In the genomic region with DNA sequence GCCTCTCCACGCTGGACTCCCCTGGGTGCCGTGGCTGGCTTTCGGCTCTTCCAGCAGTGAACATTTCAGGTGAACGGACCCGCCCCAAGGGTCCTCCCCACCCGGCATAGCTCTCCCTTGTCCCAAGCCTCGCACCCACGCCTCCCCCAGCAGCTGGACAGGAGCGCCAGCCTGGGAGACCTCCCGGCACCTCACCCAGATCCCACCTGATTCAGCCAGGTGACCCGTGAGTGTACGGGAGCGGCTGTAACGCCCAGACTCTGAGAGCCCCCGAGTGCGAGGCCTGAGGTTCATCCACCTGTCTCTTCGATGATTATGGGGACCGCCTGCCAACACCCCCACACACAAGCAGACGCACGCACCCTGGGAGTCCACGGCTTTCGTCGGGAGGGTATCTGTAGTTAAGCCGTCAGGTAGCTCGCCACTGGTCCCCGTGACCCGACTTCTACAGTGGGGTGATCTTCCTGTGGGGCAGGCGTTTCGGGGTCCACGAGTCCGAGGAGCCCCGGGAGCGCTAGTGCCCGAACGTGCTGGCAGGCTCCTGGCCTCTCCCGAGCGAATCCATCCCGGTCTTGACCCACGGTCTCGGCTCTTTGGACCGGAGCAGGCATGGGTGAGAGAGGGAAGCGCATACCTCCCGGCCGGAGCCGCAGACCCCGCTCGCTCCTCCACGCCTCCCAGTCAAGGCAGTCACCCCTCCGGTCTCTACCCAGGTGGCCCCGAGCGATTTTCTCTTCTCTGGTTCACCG, we compare ENCODE assay signal across 9 cellular contexts. TPM values are rescaled to one million over a fixed set of nuclear protein-coding genes. Genes with fewer than 3 reads are reported as not detected.
DNase-seq lines count a peak whose midpoint lies in the region; ATAC-seq, FAIRE-seq and TF ChIP-seq lines count a peak whose summit lies in the region.
"Had no signal": no experiment of that assay in that cellular context is flagged by ENCODE, and none has a peak within 500 bp of the region (broad histone marks: within the 10 kb centered on the region; RNA-seq: fewer than 3 reads in every experiment).

No MANE protein-coding gene starts in this region.

- no peak for TF ChIP-seq RAD21 in H1 (IDR thresholded peaks at IDR 0.05 in 1 of 2, conservative IDR thresholded peaks at IDR 0.05 in 1 of 2; ENCODE audit: low read depth in 2 of 2, low read length in 2 of 2)

- H3K79me1 ChIP-seq in H1 (ENCODE audit: low read depth, low read length) = no peaks in the 10 kb centered on the region

- H2AK5ac ChIP-seq in H1 (ENCODE audit: low read depth, low read length) = no peak overlapping the region

- peak overlapping the region; percentile 92 for H3K4me3 Mint-ChIP-seq in T-helper 17 cell

- H2BK5ac ChIP-seq in H1 (ENCODE audit: low read depth, low read length) = no peak overlapping the region

- H3K36me3 Mint-ChIP-seq in T-helper 17 cell (ENCODE audit: low read depth) = peaks cover 2% of the 10 kb centered on the region

- H3K4me1 ChIP-seq in H1 (replicated peaks in 1 of 4; ENCODE audit: control insufficient read depth in 3 of 4, insufficient read depth in 4 of 4, low read length in 3 of 4) (peaks cover 0 to 11% (median 4%) of the 10 kb centered on the region in 4 experiments; a peak in 5 of 7 replicates), osteoblast (ENCODE audit: insufficient read depth, low read length) (peaks cover 24% of the 10 kb centered on the region)

- no peaks in the 10 kb centered on the region for H3K79me2 ChIP-seq in H1 (ENCODE audit: control insufficient read depth in 1 of 2, insufficient read depth in 2 of 2, low read length in 2 of 2)
- no peaks in the 10 kb centered on the region for H3K79me2 ChIP-seq in osteoblast (ENCODE audit: insufficient read depth, low read length)

- no peak overlapping the region for H3K9ac ChIP-seq in H1 (replicated peaks in 1 of 4; ENCODE audit: extremely low read depth in 1 of 4, low read depth in 3 of 4, low read length in 3 of 4)

- CTCF ChIA-PET in H1 (lab: Charles Lee; ENCODE audit: partially characterized antibody) = interaction anchor here (0.6 to 12.3 kb wide), 8 partner anchors 9 to 37 kb away, joined by 3 to 197 read pairs (median 4); a partner anchor contains a TSS

- H3K23me2 ChIP-seq in H1 (ENCODE audit: low read depth, low read length) = peaks cover 36% of the 10 kb centered on the region

- H2BK15ac ChIP-seq in H1 (ENCODE audit: low read length) = no peak overlapping the region

- H2BK20ac ChIP-seq in H1 (ENCODE audit: low read length) = no peak overlapping the region

- peak; percentile 8 for ATAC-seq in T-helper 17 cell
- no peak for ATAC-seq in HG02870 (IDR thresholded peaks at IDR 0.05; ENCODE audit: unreplicated experiment)
- no peak for ATAC-seq in GM21786 (IDR thresholded peaks at IDR 0.05; ENCODE audit: unreplicated experiment)

- peaks cover 45% of the 10 kb centered on the region for H3K4me1 Mint-ChIP-seq in T-helper 17 cell

- H2AFZ ChIP-seq in H1 (ENCODE audit: low read length) = no peak overlapping the region
- H2AFZ ChIP-seq in osteoblast (ENCODE audit: low read length) = peak overlapping the region; percentile 78

- H4K5ac ChIP-seq in H1 (ENCODE audit: insufficient read length, low read depth, low read length) = no peak overlapping the region

- H3K27ac Mint-ChIP-seq in T-helper 17 cell = peak overlapping the region; percentile 96

- no peak overlapping the region for H3K23ac ChIP-seq in H1 (ENCODE audit: insufficient read length)

- no peak for TF ChIP-seq EP300 in H1 (IDR thresholded peaks at IDR 0.05; ENCODE audit: borderline replicate concordance in 1 of 2, low read depth in 2 of 2, low read length in 2 of 2)

- H3K27me3 ChIP-seq in H1 (replicated peaks in 1 of 4; ENCODE audit: control insufficient read depth in 3 of 4, extremely low read depth in 1 of 4, insufficient read depth in 3 of 4, low read length in 3 of 4) = peaks cover 15 to 34% (median 23%) of the 10 kb centered on the region in 4 experiments; a peak in 6 of 7 replicates
- no peaks in the 10 kb centered on the region for H3K27me3 ChIP-seq in osteoblast (ENCODE audit: insufficient read depth, low read length)

- peak overlapping the region; percentile 4 for H3K56ac ChIP-seq in H1 (replicated peaks; ENCODE audit: insufficient read length, low read depth, low read length)

- DNase-seq in GM10266 (ENCODE audit: extremely low spot score) (peak; percentile 32), T-helper 17 cell (no peak), H1 (ENCODE audit: low read depth in 1 of 2, low spot score in 2 of 2) (no peak), osteoblast (ENCODE audit: insufficient read length, low spot score, missing footprints) (no peak), SK-N-DZ (ENCODE audit: low spot score) (no peak), hepatic stellate cell (ENCODE audit: low spot score) (no peak)

- no peak for TF ChIP-seq POLR2A in H1 (IDR thresholded peaks at IDR 0.05; ENCODE audit: control extremely low read depth in 1 of 2, low read depth in 2 of 2, low read length in 2 of 2)

- H2BK12ac ChIP-seq in H1 (ENCODE audit: low read depth, low read length) = no peak overlapping the region

- no peak for TF ChIP-seq CTCF in GM10266 (IDR thresholded peaks at IDR 0.05; ENCODE audit: control insufficient read depth, insufficient read depth, low read depth, missing control alignments)
- TF ChIP-seq CTCF in H1 (IDR thresholded peaks at IDR 0.05; ENCODE audit: control extremely low read depth in 1 of 3, insufficient read depth in 1 of 3, low read depth in 1 of 3, low read length in 3 of 3) = no peak
- no peak for TF ChIP-seq CTCF in osteoblast (IDR thresholded peaks at IDR 0.05; ENCODE audit: extremely low read depth, low read depth, low read length)

- H3K4me2 ChIP-seq in H1 (ENCODE audit: insufficient read depth in 1 of 2, low read depth in 2 of 2, low read length in 2 of 2) (peak overlapping the region; percentile 94 to 96), osteoblast (ENCODE audit: insufficient read depth, low read length) (peak overlapping the region; percentile 95)

- FAIRE-seq in H1 (lab: Jason Lieb, UNC) = no peak

- no peak overlapping the region for H3K27ac ChIP-seq in H1 (ENCODE audit: low read depth, low read length)
- no peak overlapping the region for H3K27ac ChIP-seq in osteoblast (ENCODE audit: low read depth, low read length)

- H3K9me3 ChIP-seq in T-helper 17 cell (ENCODE audit: control insufficient read depth, low read length, poor library complexity, severe bottlenecking) (no peaks in the 10 kb centered on the region), H1 (ENCODE audit: insufficient read depth in 2 of 2, low read depth in 1 of 2, low read length in 1 of 2) (no peaks in the 10 kb centered on the region), osteoblast (ENCODE audit: low read depth, low read length) (no peaks in the 10 kb centered on the region)

- H2BK120ac ChIP-seq in H1 (replicated peaks; ENCODE audit: low read depth, low read length) = no peak overlapping the region

- H4K8ac ChIP-seq in H1 (ENCODE audit: extremely low read depth, insufficient read depth, low read length) = no peak overlapping the region

- H4K20me1 ChIP-seq in H1 (replicated peaks in 1 of 2; ENCODE audit: control insufficient read depth in 1 of 2, insufficient read depth in 2 of 2, low read length in 2 of 2) (peaks cover 4% of the 10 kb centered on the region in 2 experiments), osteoblast (ENCODE audit: insufficient read depth, low read length) (peaks cover 3% of the 10 kb centered on the region)

- H3K36me3 ChIP-seq in H1 (ENCODE audit: control insufficient read depth in 2 of 4, insufficient read depth in 4 of 4, low read length in 3 of 4) = no peaks in the 10 kb centered on the region
- H3K36me3 ChIP-seq in osteoblast (ENCODE audit: insufficient read depth, low read length) = no peaks in the 10 kb centered on the region

- POLR2A ChIA-PET in H1 (lab: Charles Lee; ENCODE audit: partially characterized antibody) = interaction anchor here (0.7 to 11.9 kb wide), 10 partner anchors 9 to 91 kb away, joined by 3 to 90 read pairs (median 4); a partner anchor contains a TSS

- no peak overlapping the region for H3K4ac ChIP-seq in H1 (replicated peaks; ENCODE audit: insufficient read length, low read depth, low read length)

- H3K18ac ChIP-seq in H1 (ENCODE audit: extremely low read depth, low read length) = no peak overlapping the region

- H4K91ac ChIP-seq in H1 (replicated peaks; ENCODE audit: insufficient read length, low read length) = no peak overlapping the region

- H3K14ac ChIP-seq in H1 (ENCODE audit: insufficient read length) = no peak overlapping the region

- WGBS in H1 (ENCODE audit: extremely low coverage in 1 of 2, insufficient coverage in 1 of 2, insufficient read length in 1 of 2, insufficient replicate concordance in 2 of 2, low coverage in 1 of 2, low lambda C conversion rate in 2 of 2, missing lambda C conversion rate in 1 of 2), 2 experiments = 6% methylated on average over 36 of the region's 52 CpGs; no CpG with 5 or more reads in 1 of the 2 experiments

- H3K4me3 ChIP-seq in H1 (ENCODE audit: extremely low read depth in 1 of 4, insufficient read depth in 2 of 4, low read depth in 3 of 4, low read length in 4 of 4) (peak overlapping the region; percentile 62 to 90 (median 78)), osteoblast (ENCODE audit: insufficient read depth, low read length) (peak overlapping the region; percentile 71)

- peaks cover 4% of the 10 kb centered on the region for H3K27me3 Mint-ChIP-seq in T-helper 17 cell

RNA-seq across cellular contexts. Expression of a gene that starts 14.9 kb away (rescaled TPM):
- total RNA-seq in T-helper 17 cell = 1 to 10 TPM; 2.2 to 3.5 TPM
- 0.44 and 0.47 TPM in 2 replicates for total RNA-seq in H1 (2021; fragmentation: NEBNext Ultra II Directional; extraction: Animal tissue kit (Norgen Biotek cat#: 25700))
- polyA plus RNA-seq in H1 (2011; rRNA removed) = 0.36 and 0.57 TPM in 2 replicates
- polyA plus RNA-seq in H1 (2011; cell fraction: cytosol; rRNA removed) = 0.62 TPM
- 0.54 TPM for polyA plus RNA-seq in H1 (2011; cell fraction: nucleus; rRNA removed)
- polyA plus RNA-seq in H1 (2012, experiment 1 of 2) = 0.35 to 1.0 TPM (median 0.45 TPM) in 4 replicates
- 0.55 TPM for polyA plus RNA-seq in H1 (2012, experiment 2 of 2)
- polyA plus RNA-seq in H1 (2013, experiment 1 of 2) = 0.53 TPM
- 0.28 TPM for polyA plus RNA-seq in H1 (2013, experiment 2 of 2)
- 0.05 TPM in 1 of 2 replicates, not detected in the other for polyA minus RNA-seq in H1 (2011; rRNA and poly(A)+ RNA removed)
- not detected for polyA minus RNA-seq in H1 (2011; cell fraction: cytosol; rRNA and poly(A)+ RNA removed)
- 0.60 TPM for polyA minus RNA-seq in H1 (2011; cell fraction: nucleus; rRNA and poly(A)+ RNA removed)
- 0.29 and 0.72 TPM in 2 replicates for total RNA-seq in osteoblast
- polyA plus RNA-seq in SK-N-DZ (2014; cell fraction: cytosol; rRNA removed) = 0.17 and 1.8 TPM in 2 replicates
- 2.4 and 4.4 TPM in 2 replicates for polyA plus RNA-seq in SK-N-DZ (2014; cell fraction: nucleus; rRNA removed)

RNA-seq across cellular contexts. Expression of a gene that starts 32.9 kb away (rescaled TPM):
- total RNA-seq in T-helper 17 cell (10 to 100 TPM; 23.4 to 29.6 TPM), osteoblast (12.4 and 15.9 TPM in 2 replicates)
- 21.2 and 21.6 TPM in 2 replicates for total RNA-seq in H1 (2021; fragmentation: NEBNext Ultra II Directional; extraction: Animal tissue kit (Norgen Biotek cat#: 25700))
- polyA plus RNA-seq in H1 (2011; rRNA removed) = 12.9 and 18.0 TPM in 2 replicates
- 19.8 TPM for polyA plus RNA-seq in H1 (2011; cell fraction: cytosol; rRNA removed)
- polyA plus RNA-seq in H1 (2011; cell fraction: nucleus; rRNA removed) = 79.7 TPM
- polyA plus RNA-seq in H1 (2012, experiment 1 of 2) = 19.4 to 26.5 TPM (median 23.3 TPM) in 4 replicates
- polyA plus RNA-seq in H1 (2012, experiment 2 of 2) = 10.8 TPM
- 15.0 TPM for polyA plus RNA-seq in H1 (2013, experiment 1 of 2)
- 13.5 TPM for polyA plus RNA-seq in H1 (2013, experiment 2 of 2)
- polyA minus RNA-seq in H1 (2011; rRNA and poly(A)+ RNA removed) = 4.7 and 7.7 TPM in 2 replicates
- 6.7 TPM for polyA minus RNA-seq in H1 (2011; cell fraction: cytosol; rRNA and poly(A)+ RNA removed)
- polyA minus RNA-seq in H1 (2011; cell fraction: nucleus; rRNA and poly(A)+ RNA removed) = 19.8 TPM
- 12.7 and 19.2 TPM in 2 replicates for polyA plus RNA-seq in SK-N-DZ (2014; cell fraction: cytosol; rRNA removed)
- 56.8 and 82.1 TPM in 2 replicates for polyA plus RNA-seq in SK-N-DZ (2014; cell fraction: nucleus; rRNA removed)

RNA-seq across cellular contexts. Expression of a gene that starts 42.8 kb away (rescaled TPM):
- not detected for total RNA-seq in T-helper 17 cell
- total RNA-seq in H1 (2021; fragmentation: NEBNext Ultra II Directional; extraction: Animal tissue kit (Norgen Biotek cat#: 25700)) = not detected in 2 replicates
- not detected in 2 replicates for polyA plus RNA-seq in H1 (2011; rRNA removed)
- polyA plus RNA-seq in H1 (2011; cell fraction: cytosol; rRNA removed) = not detected
- not detected for polyA plus RNA-seq in H1 (2011; cell fraction: nucleus; rRNA removed)
- polyA plus RNA-seq in H1 (2012, experiment 1 of 2) = not detected in 4 replicates
- polyA plus RNA-seq in H1 (2012, experiment 2 of 2) = not detected
- not detected for polyA plus RNA-seq in H1 (2013, experiment 1 of 2)
- polyA plus RNA-seq in H1 (2013, experiment 2 of 2) = not detected
- polyA minus RNA-seq in H1 (2011; rRNA and poly(A)+ RNA removed) = not detected in 2 replicates
- not detected for polyA minus RNA-seq in H1 (2011; cell fraction: cytosol; rRNA and poly(A)+ RNA removed)
- polyA minus RNA-seq in H1 (2011; cell fraction: nucleus; rRNA and poly(A)+ RNA removed) = not detected
- not detected in 2 replicates for total RNA-seq in osteoblast
- not detected in 2 replicates for polyA plus RNA-seq in SK-N-DZ (2014; cell fraction: cytosol; rRNA removed)
- polyA plus RNA-seq in SK-N-DZ (2014; cell fraction: nucleus; rRNA removed) = not detected in 2 replicates
- total RNA-seq: NCI-H460 had no signal

RNA-seq across cellular contexts. Expression of a gene that starts 53.6 kb away (rescaled TPM):
- 1,000 to 10,000 TPM; 2,138 to 2,163 TPM for total RNA-seq in T-helper 17 cell
- 2,564 and 2,589 TPM in 2 replicates for total RNA-seq in H1 (2021; fragmentation: NEBNext Ultra II Directional; extraction: Animal tissue kit (Norgen Biotek cat#: 25700))
- polyA plus RNA-seq in H1 (2011; rRNA removed) = 7,578 and 7,971 TPM in 2 replicates
- polyA plus RNA-seq in H1 (2011; cell fraction: cytosol; rRNA removed) = 6,759 TPM
- polyA plus RNA-seq in H1 (2011; cell fraction: nucleus; rRNA removed) = 7,543 TPM
- polyA plus RNA-seq in H1 (2012, experiment 1 of 2) = 3,817 to 4,876 TPM (median 4,535 TPM) in 4 replicates
- 4,888 TPM for polyA plus RNA-seq in H1 (2012, experiment 2 of 2)
- polyA plus RNA-seq in H1 (2013, experiment 1 of 2) = 2,646 TPM
- polyA plus RNA-seq in H1 (2013, experiment 2 of 2) = 2,607 TPM
- polyA minus RNA-seq in H1 (2011; rRNA and poly(A)+ RNA removed) = 7,141 and 7,318 TPM in 2 replicates
- polyA minus RNA-seq in H1 (2011; cell fraction: cytosol; rRNA and poly(A)+ RNA removed) = 3,305 TPM
- polyA minus RNA-seq in H1 (2011; cell fraction: nucleus; rRNA and poly(A)+ RNA removed) = 3,286 TPM
- total RNA-seq in osteoblast = 3,800 and 4,007 TPM in 2 replicates
- 4,590 and 4,863 TPM in 2 replicates for polyA plus RNA-seq in SK-N-DZ (2014; cell fraction: cytosol; rRNA removed)
- polyA plus RNA-seq in SK-N-DZ (2014; cell fraction: nucleus; rRNA removed) = 2,745 and 2,800 TPM in 2 replicates

RNA-seq across cellular contexts. Expression of a gene that starts 59.2 kb away (rescaled TPM):
- not detected for total RNA-seq in T-helper 17 cell
- total RNA-seq in H1 (2021; fragmentation: NEBNext Ultra II Directional; extraction: Animal tissue kit (Norgen Biotek cat#: 25700)) = not detected in 2 replicates
- not detected in 2 replicates for polyA plus RNA-seq in H1 (2011; rRNA removed)
- polyA plus RNA-seq in H1 (2011; cell fraction: cytosol; rRNA removed) = not detected
- polyA plus RNA-seq in H1 (2011; cell fraction: nucleus; rRNA removed) = not detected
- polyA plus RNA-seq in H1 (2012, experiment 1 of 2) = not detected in 4 replicates
- polyA plus RNA-seq in H1 (2012, experiment 2 of 2) = not detected
- polyA plus RNA-seq in H1 (2013, experiment 1 of 2) = not detected
- polyA plus RNA-seq in H1 (2013, experiment 2 of 2) = not detected
- polyA minus RNA-seq in H1 (2011; rRNA and poly(A)+ RNA removed) = not detected in 2 replicates
- polyA minus RNA-seq in H1 (2011; cell fraction: cytosol; rRNA and poly(A)+ RNA removed) = not detected
- not detected for polyA minus RNA-seq in H1 (2011; cell fraction: nucleus; rRNA and poly(A)+ RNA removed)
- not detected in 2 replicates for total RNA-seq in osteoblast
- polyA plus RNA-seq in SK-N-DZ (2014; cell fraction: cytosol; rRNA removed) = not detected in 2 replicates
- polyA plus RNA-seq in SK-N-DZ (2014; cell fraction: nucleus; rRNA removed) = not detected in 2 replicates
- total RNA-seq: NCI-H460 had no signal
